8 cellular contexts compared by ENCODE assay signal in genomic region chr1:31936278-31936965, GRCh38. TPM values are rescaled to one million over a fixed set of nuclear protein-coding genes. Genes with fewer than 3 reads are reported as not detected.
A peak's percentile ranks its signal among the peaks of the same experiment; 100 is the strongest.
DNase-seq lines count a peak whose midpoint lies in the region; ATAC-seq and TF ChIP-seq lines count a peak whose summit lies in the region.

No MANE protein-coding gene starts in this region.

- H3K4me2 ChIP-seq in DOHH2 (ENCODE audit: low read length): peak overlapping the region; percentile 90

- peaks cover 9% of the 10 kb centered on the region for H4K20me1 ChIP-seq in DOHH2 (ENCODE audit: control insufficient read depth, insufficient read depth, low read depth, low read length)

- no peaks in the 10 kb centered on the region for H3K9me3 ChIP-seq in DOHH2 (ENCODE audit: control insufficient read depth, insufficient read depth, low read length)

- peak; percentile 34 for DNase-seq in NOMO-1 treated with dmso at 0.1 percent for 144 hours (lab: John Stamatoyannopoulos, UW; ENCODE audit: unreplicated experiment)
- DNase-seq in dermis blood vessel endothelial cell: peak; percentile 44
- no peak for DNase-seq in stimulated activated naive CD4-positive, alpha-beta T cell treated with Interleukin-2 at 50 U/mL for 16 hours (lab: John Stamatoyannopoulos, UW)
- DNase-seq in mesenteric fat pad (ENCODE audit: low spot score): no peak

- H3K9me2 ChIP-seq in DOHH2 (replicated peaks; ENCODE audit: control insufficient read depth, low read length): no peaks in the 10 kb centered on the region

- no peak for ATAC-seq in GM19324 (IDR thresholded peaks at IDR 0.05; ENCODE audit: low FRiP score, unreplicated experiment)
- ATAC-seq in HG03139 (IDR thresholded peaks at IDR 0.05; ENCODE audit: unreplicated experiment): no peak

- H3K9me3 Mint-ChIP-seq in nephron: no peaks in the 10 kb centered on the region

- H3K4me1 ChIP-seq in DOHH2 (ENCODE audit: control insufficient read depth, low read length): peaks cover 73% of the 10 kb centered on the region

- H3K36me3 ChIP-seq in DOHH2 (ENCODE audit: control insufficient read depth, low read length): peaks cover 62% of the 10 kb centered on the region

- H3K27me3 Mint-ChIP-seq in nephron (ENCODE audit: low read depth): peaks cover 4% of the 10 kb centered on the region

- peaks cover 70% of the 10 kb centered on the region for H3K4me1 Mint-ChIP-seq in nephron

- H3K4me3 ChIP-seq in DOHH2 (ENCODE audit: low read length): peak overlapping the region; percentile 87

- no peaks in the 10 kb centered on the region for H3K27me3 ChIP-seq in DOHH2 (ENCODE audit: control insufficient read depth, low read length)

- H3K36me3 Mint-ChIP-seq in nephron (ENCODE audit: low read depth): no peaks in the 10 kb centered on the region

- peaks cover 71% of the 10 kb centered on the region for H3K79me2 ChIP-seq in DOHH2 (ENCODE audit: control insufficient read depth, low read length)

- peak overlapping the region; percentile 97 to 100 (median 98) for H3K4me3 Mint-ChIP-seq in nephron

- peak overlapping the region; percentile 83 to 97 (median 94) for H3K27ac Mint-ChIP-seq in nephron

- TF ChIP-seq CTCF in DOHH2 (IDR thresholded peaks at IDR 0.05; ENCODE audit: low read depth, low read length, poor library complexity, severe bottlenecking): no peak
- no peak for TF ChIP-seq CTCF in nephron (IDR thresholded peaks at IDR 0.05; ENCODE audit: unreplicated experiment in 3 of 3)

- H3F3A ChIP-seq in DOHH2 (ENCODE audit: control insufficient read depth, insufficient read depth): peaks cover 60% of the 10 kb centered on the region

- peak overlapping the region; percentile 87 for H3K27ac ChIP-seq in DOHH2 (ENCODE audit: low read depth, low read length)

RNA-seq across cellular contexts. Expression of gene PTP4A2, which starts 1.7 kb away (rescaled TPM):
- total RNA-seq in dermis blood vessel endothelial cell (199 and 243 TPM in 2 replicates), mesenteric fat pad (472 TPM)

Comparison
In these comparisons a context has a peak if more than half of its experiments do, and no peak if none do; other contexts are left out.
1. DNase-seq: peak in NOMO-1 treated with dmso at 0.1 percent for 144 hours (single experiment) and dermis blood vessel endothelial cell (single experiment); none in stimulated activated naive CD4-positive, alpha-beta T cell treated with Interleukin-2 at 50 U/mL for 16 hours (single experiment) and mesenteric fat pad (single experiment).